Comparison of ENCODE assay signal across 10 cellular contexts in the genomic region with DNA sequence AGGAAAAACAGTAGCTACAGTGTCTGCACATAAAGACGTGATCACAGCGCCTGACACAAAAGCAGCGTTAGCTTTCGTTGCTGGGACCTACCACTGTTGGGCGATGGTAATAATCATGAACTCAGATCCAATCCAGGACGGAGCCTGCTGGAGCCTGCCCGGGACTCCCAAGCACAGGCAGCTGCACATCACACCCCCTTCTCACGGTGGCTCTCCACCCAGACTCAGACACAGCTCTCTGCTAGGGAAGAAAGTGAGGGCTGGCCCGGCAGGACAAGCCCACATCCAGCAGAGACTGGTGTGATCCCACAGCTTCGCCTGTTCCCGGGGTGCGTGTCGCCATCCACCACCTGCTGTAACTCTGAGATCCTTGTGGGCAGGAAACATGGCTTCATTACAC. TPM values are rescaled to one million over a fixed set of nuclear protein-coding genes. Genes with fewer than 3 reads are reported as not detected.
DNase-seq lines count a peak whose midpoint lies in the region; ATAC-seq and TF ChIP-seq lines count a peak whose summit lies in the region.
"Had no signal": no experiment of that assay in that cellular context is flagged by ENCODE, and none has a peak within 500 bp of the region (broad histone marks: within the 10 kb centered on the region; RNA-seq: fewer than 3 reads in every experiment).

No MANE protein-coding gene starts in this region.

- DNase-seq in CD14-positive monocyte (ENCODE audit: low spot score) (no peak), NB4 (ENCODE audit: low read depth) (peak; percentile 54), brain microvascular endothelial cell (no peak), OCI-LY7 (ENCODE audit: low spot score) (no peak)
- no peak for DNase-seq in stimulated activated CD4-positive, alpha-beta T cell treated with anti-CD3 and anti-CD28 coated beads, Interleukin-2, amount 100 ng/mL, for 48 hours
- DNase-seq: NCI-H2107 had no signal

- no peak for TF ChIP-seq CTCF in CD14-positive monocyte (IDR thresholded peaks at IDR 0.05)
- TF ChIP-seq CTCF in NB4 (IDR thresholded peaks at IDR 0.05; ENCODE audit: low read depth, low read length) = no peak
- no peak for TF ChIP-seq CTCF in nephron (IDR thresholded peaks at IDR 0.05; ENCODE audit: unreplicated experiment in 3 of 3)
- no peak for TF ChIP-seq CTCF in brain microvascular endothelial cell (IDR thresholded peaks at IDR 0.05; ENCODE audit: low read depth, low read length, missing control alignments)
- no peak for TF ChIP-seq CTCF in OCI-LY7 (conservative IDR thresholded peaks at IDR 0.05; ENCODE audit: low read length)

- WGBS in esophagus, 2 donors = 34 to 57% methylated on average over 13 of the region's 13 CpGs

- BruUV-seq in OCI-LY7 (replicated peaks; lab: Mats Ljungman, UMichigan) = no TSS peak

- no peaks in the 10 kb centered on the region for H3K9me2 ChIP-seq in OCI-LY7 (ENCODE audit: insufficient read depth, low read length)

- intact Hi-C loops in CD14-positive monocyte (cut with micrococcal nuclease) (no loop called here), OCI-LY7 (cut with micrococcal nuclease; ENCODE audit: unreplicated experiment) (no loop called here)

- no peaks in the 10 kb centered on the region for H3K9me3 ChIP-seq in esophagus (ENCODE audit: control insufficient read depth in 2 of 2, insufficient read depth in 1 of 2, low read depth in 1 of 2, low read length in 1 of 2)
- no peaks in the 10 kb centered on the region for H3K9me3 ChIP-seq in OCI-LY7 (ENCODE audit: low read length)

- peaks cover 4 to 8% of the 10 kb centered on the region in 2 donors for H3K4me1 ChIP-seq in esophagus (ENCODE audit: control insufficient read depth in 2 of 2, insufficient read depth in 2 of 2, low read length in 1 of 2)
- peaks cover 8% of the 10 kb centered on the region for H3K4me1 ChIP-seq in OCI-LY7 (ENCODE audit: insufficient read depth, low read length, poor library complexity, severe bottlenecking)

- peak overlapping the region in 1 of 2 donors; percentile 66 for H3K4me3 Mint-ChIP-seq in CD14-positive monocyte
- no peak overlapping the region for H3K4me3 Mint-ChIP-seq in nephron

- peaks cover 10 to 14% (median 13%) of the 10 kb centered on the region in 7 donors for H3K9me3 Mint-ChIP-seq in CD14-positive monocyte
- H3K9me3 Mint-ChIP-seq in nephron = peaks cover 3% of the 10 kb centered on the region

- H3K4me2 ChIP-seq in OCI-LY7 (ENCODE audit: low read length) = no peak overlapping the region

- H3K27me3 Mint-ChIP-seq in CD14-positive monocyte (ENCODE audit: low read depth in 3 of 3) (peaks cover 0 to 5% (median 2%) of the 10 kb centered on the region in 3 donors), nephron (ENCODE audit: low read depth) (no peaks in the 10 kb centered on the region)

- H3K27me3 ChIP-seq in esophagus (ENCODE audit: control insufficient read depth in 1 of 2, insufficient read depth in 2 of 2, low read length in 2 of 2) = no peaks in the 10 kb centered on the region
- no peaks in the 10 kb centered on the region for H3K27me3 ChIP-seq in brain microvascular endothelial cell (replicated peaks)

- peak overlapping the region; percentile 79 to 94 (median 84) for H3K27ac Mint-ChIP-seq in CD14-positive monocyte
- peak overlapping the region in 2 of 3 experiments; percentile 47 to 61 for H3K27ac Mint-ChIP-seq in nephron

- TF ChIP-seq POLR2A in NB4 (IDR thresholded peaks at IDR 0.05; ENCODE audit: extremely low read depth, insufficient read length) = no peak

- H3K27ac ChIP-seq in esophagus (ENCODE audit: low read depth in 2 of 2, low read length in 1 of 2) (peak overlapping the region; percentile 27 to 70), brain microvascular endothelial cell (no peak overlapping the region), OCI-LY7 (ENCODE audit: low read depth, low read length, poor library complexity, severe bottlenecking) (no peak overlapping the region)

- no peak overlapping the region for H2AFZ ChIP-seq in OCI-LY7 (ENCODE audit: low read length)

- H3K36me3 Mint-ChIP-seq in CD14-positive monocyte = peaks cover 19 to 27% of the 10 kb centered on the region in 2 donors
- peaks cover 5% of the 10 kb centered on the region for H3K36me3 Mint-ChIP-seq in nephron (ENCODE audit: low read depth)

- H3K79me2 ChIP-seq in OCI-LY7 (ENCODE audit: insufficient read depth, low read depth, low read length) = no peaks in the 10 kb centered on the region

- peaks cover 86% of the 10 kb centered on the region for H3K4me1 Mint-ChIP-seq in CD14-positive monocyte
- peaks cover 27% of the 10 kb centered on the region for H3K4me1 Mint-ChIP-seq in nephron

- ATAC-seq in GM19463 (IDR thresholded peaks at IDR 0.05; ENCODE audit: unreplicated experiment) = no peak
- ATAC-seq: Panc1 had no signal

- CTCF ChIA-PET in OCI-LY7 (lab: Charles Lee; ENCODE audit: unreplicated experiment) = no interaction called here

- H3K36me3 ChIP-seq in esophagus (ENCODE audit: control insufficient read depth in 2 of 2, insufficient read depth in 2 of 2, low read length in 1 of 2) (no peaks in the 10 kb centered on the region), brain microvascular endothelial cell (replicated peaks) (no peaks in the 10 kb centered on the region), OCI-LY7 (ENCODE audit: insufficient read depth, low read length) (no peaks in the 10 kb centered on the region)

- POLR2A ChIA-PET in OCI-LY7 (lab: Charles Lee) = interaction anchor here (0.5 to 1.6 kb wide), 14 partner anchors 10 to 895 kb away, joined by 3 to 9 read pairs (median 4); no protein-coding TSS in a partner anchor

- in situ Hi-C loops in brain microvascular endothelial cell (cut with HindIII; ENCODE audit: low pct_ligation_motif_present, low sequenced_read_pairs) = no loop called here

- no peaks in the 10 kb centered on the region for H4K20me1 ChIP-seq in OCI-LY7 (ENCODE audit: insufficient read depth, low read length)

- H3K4me3 ChIP-seq in NB4 (ENCODE audit: low read depth, low read length) (peak overlapping the region; percentile 28), esophagus (ENCODE audit: low read depth in 1 of 2, low read length in 2 of 2) (no peak overlapping the region), brain microvascular endothelial cell (ENCODE audit: low read depth, low read length) (no peak overlapping the region), OCI-LY7 (ENCODE audit: low read depth, low read length, poor library complexity, severe bottlenecking) (no peak overlapping the region)

RNA-seq across cellular contexts. Expression of a gene that starts 49.9 kb away (rescaled TPM):
- polyA plus RNA-seq in CD14-positive monocyte (10 to 100 TPM; 38.7 to 42.0 TPM), esophagus (10 to 100 TPM; 10.3 to 14.1 TPM)
- 54.8 and 77.7 TPM in 2 replicates for total RNA-seq in OCI-LY7 (2014; rRNA removed; shearing (Covaris generic))
- 102 and 108 TPM in 2 replicates for total RNA-seq in OCI-LY7 (2022)

Comparison
In these comparisons a context has a peak if more than half of its experiments do, and no peak if none do; other contexts are left out.
1. H3K27ac ChIP-seq: peak in esophagus (2 of 2); none in brain microvascular endothelial cell (single experiment) and OCI-LY7 (single experiment).